1 cellular context compared by ENCODE assay signal in genomic region chr19:497861-498590, GRCh38.
TF ChIP-seq lines count a peak whose summit lies in the region.

No MANE protein-coding gene starts in this region.

TF ChIP-seq in HepG2, 621 proteins besides CTCF, POLR2A, EP300 and RAD21 (continued from another document and continues in another):
- TF ChIP-seq BCLAF1 (IDR thresholded peaks at IDR 0.05) = no peak
- TF ChIP-seq PREB (CRISPR knock-in tag; IDR thresholded peaks at IDR 0.05) = no peak
- TF ChIP-seq ZBTB44 (CRISPR knock-in tag; IDR thresholded peaks at IDR 0.05) = no peak
- no peak for TF ChIP-seq XRCC5 (optimal IDR thresholded peaks at IDR 0.05; ENCODE audit: low read length)
- TF ChIP-seq CEBPG (CRISPR knock-in tag; IDR thresholded peaks at IDR 0.05) = no peak
- TF ChIP-seq ZNF33A (CRISPR knock-in tag; IDR thresholded peaks at IDR 0.05; ENCODE audit: borderline replicate concordance) = no peak
- peak; percentile 52; the same call in 1 of the 2 replicates for TF ChIP-seq HOXA3 (CRISPR knock-in tag; IDR thresholded peaks at IDR 0.05)
- 0 out of 2 replicates have a peak, but pooled peaks have one; percentile 25 for TF ChIP-seq TFDP2 (CRISPR knock-in tag; IDR thresholded peaks at IDR 0.05)
- no peak for TF ChIP-seq ZNF317 (CRISPR knock-in tag; IDR thresholded peaks at IDR 0.05)
- TF ChIP-seq AHDC1 (CRISPR knock-in tag; IDR thresholded peaks at IDR 0.05; ENCODE audit: borderline replicate concordance) = no peak
- no peak for TF ChIP-seq RBM39 (IDR thresholded peaks at IDR 0.05; ENCODE audit: low read depth, low read length, poor library complexity, severe bottlenecking)
- 0 out of 2 replicates have a peak, but pooled peaks have one; percentile 11 for TF ChIP-seq RCOR2 (CRISPR knock-in tag; IDR thresholded peaks at IDR 0.05)
- TF ChIP-seq STAG1 (CRISPR knock-in tag; IDR thresholded peaks at IDR 0.05) = no peak
- no peak for TF ChIP-seq ETV5 (CRISPR knock-in tag; IDR thresholded peaks at IDR 0.05; ENCODE audit: borderline replicate concordance)
- peak; percentile 54 for TF ChIP-seq HNRNPLL (IDR thresholded peaks at IDR 0.05; ENCODE audit: low read depth, low read length, poor library complexity, severe bottlenecking)
- no peak for TF ChIP-seq HHEX (CRISPR knock-in tag; IDR thresholded peaks at IDR 0.05)
- TF ChIP-seq FOXK2 (IDR thresholded peaks at IDR 0.05) = no peak
- no peak for TF ChIP-seq USF2 (IDR thresholded peaks at IDR 0.05; ENCODE audit: low read depth, low read length)
- no peak for TF ChIP-seq USF2 (CRISPR knock-in tag; IDR thresholded peaks at IDR 0.05; ENCODE audit: borderline replicate concordance)
- no peak for TF ChIP-seq NFIB (CRISPR knock-in tag; IDR thresholded peaks at IDR 0.05; ENCODE audit: borderline replicate concordance)
- no peak for TF ChIP-seq NFATC3 (CRISPR knock-in tag; IDR thresholded peaks at IDR 0.05)
- TF ChIP-seq ZNF652 (CRISPR knock-in tag; IDR thresholded peaks at IDR 0.05; ENCODE audit: borderline replicate concordance, low read depth) = no peak
- no peak for TF ChIP-seq BATF2 (CRISPR knock-in tag; IDR thresholded peaks at IDR 0.05)
- TF ChIP-seq ZNF614 (CRISPR knock-in tag; IDR thresholded peaks at IDR 0.05; ENCODE audit: borderline replicate concordance) = no peak
- TF ChIP-seq ZBTB46 (CRISPR knock-in tag; IDR thresholded peaks at IDR 0.05; ENCODE audit: borderline replicate concordance) = no peak
- no peak for TF ChIP-seq SYNCRIP (IDR thresholded peaks at IDR 0.05; ENCODE audit: insufficient read depth, low read depth, low read length)
- TF ChIP-seq THAP9 (CRISPR knock-in tag; IDR thresholded peaks at IDR 0.05; ENCODE audit: borderline replicate concordance) = no peak
- TF ChIP-seq ZNF232 (CRISPR knock-in tag; IDR thresholded peaks at IDR 0.05; ENCODE audit: borderline replicate concordance) = no peak
- TF ChIP-seq CEBPB (IDR thresholded peaks at IDR 0.05; ENCODE audit: borderline replicate concordance, low read depth, low read length) = no peak
- no peak for TF ChIP-seq TOE1 (CRISPR knock-in tag; IDR thresholded peaks at IDR 0.05)
- TF ChIP-seq ZNF121 (CRISPR knock-in tag; IDR thresholded peaks at IDR 0.05) = no peak
- no peak for TF ChIP-seq ZNF644 (CRISPR knock-in tag; IDR thresholded peaks at IDR 0.05; ENCODE audit: low read depth)
- no peak for TF ChIP-seq POLR2AphosphoS5 (IDR thresholded peaks at IDR 0.05; ENCODE audit: low read depth, low read length)
- no peak for TF ChIP-seq HOMEZ (CRISPR knock-in tag; IDR thresholded peaks at IDR 0.05; ENCODE audit: low read depth)
- no peak for TF ChIP-seq KDM3A (CRISPR knock-in tag; IDR thresholded peaks at IDR 0.05; ENCODE audit: low read depth)
- no peak for TF ChIP-seq HNRNPL (IDR thresholded peaks at IDR 0.05; ENCODE audit: low read depth, low read length)
- TF ChIP-seq ZNF296 (CRISPR knock-in tag; conservative IDR thresholded peaks at IDR 0.05) = no peak
- TF ChIP-seq JUND (CRISPR knock-in tag; IDR thresholded peaks at IDR 0.05) = no peak
- TF ChIP-seq HOXA9 (CRISPR knock-in tag; IDR thresholded peaks at IDR 0.05; ENCODE audit: borderline replicate concordance) = no peak
